16 cellular contexts compared by ENCODE assay signal in genomic region chr15:83695901-83696425, GRCh38. TPM values are rescaled to one million over a fixed set of nuclear protein-coding genes. Genes with fewer than 3 reads are reported as not detected.
"Had no signal": no experiment of that assay in that cellular context is flagged by ENCODE, and none has a peak within 500 bp of the region (broad histone marks: within the 10 kb centered on the region; RNA-seq: fewer than 3 reads in every experiment).

No MANE protein-coding gene starts in this region.

- H3K27ac ChIP-seq: pancreas, upper lobe of right lung had no signal

- H3K4me3 ChIP-seq: pancreas, right atrium auricular region, spleen, upper lobe of right lung had no signal

- H3K36me3 ChIP-seq: pancreas, right atrium auricular region, spleen, upper lobe of right lung had no signal

- H3K4me1 ChIP-seq: pancreas, spleen had no signal

- H3K9me3 ChIP-seq: pancreas, right atrium auricular region, spleen, upper lobe of right lung had no signal

- DNase-seq: activated CD4-positive, CD25-positive, alpha-beta regulatory T cell; activated effector memory CD4-positive, alpha-beta T cell treated with Interleukin-2 at 50 U/mL for 16 hours; activated T-cell treated with anti-CD3 and anti-CD28 coated beads, Interleukin-2, amount 50 U/mL, for 1 hour; amniotic stem cell; cerebellar nuclear complex; effector memory CD8-positive, alpha-beta T cell; immature natural killer cell; left colon; pancreas; spleen; stimulated activated CD4-positive, alpha-beta T cell treated with anti-CD3 and anti-CD28 coated beads, Interleukin-2, amount 100 ng/mL, for 24 hours; stimulated activated naive B cell treated with anti-CD40 and anti-IgM and Interleukin-4, amounts not matched to agents 10 μg/mL and 1 μg/mL and 100 μg/mL, for 72 hours; substantia nigra; upper lobe of right lung had no signal

- ATAC-seq: activated naive CD4-positive, alpha-beta T cell treated with anti-CD3 and anti-CD28 coated beads, Interleukin-2, amount 50 U/mL, for 72 hours; effector memory CD8-positive, alpha-beta T cell; left colon; stimulated activated naive B cell treated with anti-CD40 and anti-IgM and Interleukin-4, amounts not matched to agents 10 μg/mL and 1 μg/mL and 100 μg/mL, for 72 hours; upper lobe of right lung had no signal

- H3K27me3 ChIP-seq: pancreas, right atrium auricular region, upper lobe of right lung had no signal

RNA-seq across cellular contexts. Expression of gene ADAMTSL3, which starts 42.0 kb away (rescaled TPM):
- total RNA-seq: activated naive CD4-positive, alpha-beta T cell treated with anti-CD3 and anti-CD28 coated beads, Interleukin-2, amount 50 U/mL, for 72 hours had no signal
- polyA plus RNA-seq: immature natural killer cell had no signal
